8 cellular contexts compared by ENCODE assay signal in the genomic region with DNA sequence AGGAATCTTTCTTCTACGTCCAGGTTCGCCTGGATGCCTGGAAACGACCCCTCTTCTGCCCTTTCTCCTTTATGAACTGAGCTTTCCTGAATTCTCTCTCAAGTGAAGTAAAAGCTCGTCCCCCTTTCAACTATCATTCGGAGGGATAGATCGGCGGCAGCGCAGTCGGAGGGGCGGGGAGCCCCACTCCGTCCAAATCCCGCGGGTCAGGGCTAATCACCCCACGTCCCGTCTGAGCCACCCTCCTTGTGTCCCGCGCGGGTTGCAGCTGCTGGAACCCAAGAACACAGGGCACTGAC. TPM values are rescaled to one million over a fixed set of nuclear protein-coding genes. Genes with fewer than 3 reads are reported as not detected.
DNase-seq lines count a peak whose midpoint lies in the region; ATAC-seq, FAIRE-seq and TF ChIP-seq lines count a peak whose summit lies in the region.

No MANE protein-coding gene starts in this region.

- H2BK15ac ChIP-seq in mesendoderm (replicated peaks; ENCODE audit: low read depth), result no peak overlapping the region

- H3K23ac ChIP-seq in mesendoderm (ENCODE audit: low read length), result no peak overlapping the region

- no CpG with 5 or more reads among the region's 18 CpGs for WGBS in mesendoderm (ENCODE audit: extremely low coverage, insufficient coverage, low lambda C conversion rate)

- peak overlapping the region; percentile 95 for H3K9ac ChIP-seq in mesendoderm (ENCODE audit: low read length)

- FAIRE-seq in bronchial epithelial cell (lab: Jason Lieb, UNC) (no peak), GM12892 (lab: Jason Lieb, UNC) (no peak)

- no peaks in the 10 kb centered on the region for H3K27me3 ChIP-seq in bronchial epithelial cell (ENCODE audit: control insufficient read depth, insufficient read depth, low read length)
- no peaks in the 10 kb centered on the region for H3K27me3 ChIP-seq in mesendoderm (ENCODE audit: insufficient read depth, low read length, poor library complexity)
- H3K27me3 ChIP-seq in uterus, result no peaks in the 10 kb centered on the region

- no peaks in the 10 kb centered on the region for H3K79me1 ChIP-seq in mesendoderm (ENCODE audit: low read length)

- H4K5ac ChIP-seq in mesendoderm (ENCODE audit: low read length), result no peak overlapping the region

- H3K56ac ChIP-seq in mesendoderm (ENCODE audit: low read length), result peak overlapping the region; percentile 99

- H3K27ac ChIP-seq in mesendoderm (ENCODE audit: low read depth, low read length) (peak overlapping the region; percentile 23), uterus (peak overlapping the region; percentile 90 to 91)

- no peaks in the 10 kb centered on the region for H3K9me3 ChIP-seq in uterus

- ATAC-seq in GM19351 (IDR thresholded peaks at IDR 0.05; ENCODE audit: unreplicated experiment), result peak; percentile 26
- peak; percentile 1 for ATAC-seq in HG03558 (IDR thresholded peaks at IDR 0.05; ENCODE audit: extremely low read depth, unreplicated experiment)
- no peak for ATAC-seq in GM18907 (IDR thresholded peaks at IDR 0.05; ENCODE audit: unreplicated experiment)

- no peak for TF ChIP-seq POLR2A in uterus (IDR thresholded peaks at IDR 0.05)
- TF ChIP-seq POLR2A in GM12892 (IDR thresholded peaks at IDR 0.05; ENCODE audit: low read depth, low read length), result no peak

- H2BK120ac ChIP-seq in mesendoderm (ENCODE audit: low read depth, low read length), result no peak overlapping the region

- DNase-seq in bronchial epithelial cell (ENCODE audit: low read depth) (no peak), mesendoderm (no peak), uterus (no peak), MV-4-11 (lab: John Stamatoyannopoulos, UW) (no peak), GM12892 (ENCODE audit: insufficient read length) (no peak)

- H3K18ac ChIP-seq in mesendoderm (ENCODE audit: low read length), result no peak overlapping the region

- intact Hi-C loops in uterus (cut with DNase I; ENCODE audit: low total_unique reads), result no loop called here

- TF ChIP-seq CTCF in bronchial epithelial cell (IDR thresholded peaks at IDR 0.05; ENCODE audit: insufficient read depth, low read length, severe bottlenecking) (no peak), uterus (IDR thresholded peaks at IDR 0.05) (no peak)

- no peak overlapping the region for H2BK5ac ChIP-seq in mesendoderm (ENCODE audit: low read length)

- H3K36me3 ChIP-seq in bronchial epithelial cell (ENCODE audit: control insufficient read depth, insufficient read depth, low read length), result no peaks in the 10 kb centered on the region
- H3K36me3 ChIP-seq in mesendoderm (ENCODE audit: control insufficient read depth, insufficient read depth, low read length), result no peaks in the 10 kb centered on the region
- no peaks in the 10 kb centered on the region for H3K36me3 ChIP-seq in uterus

- no peaks in the 10 kb centered on the region for H3K79me2 ChIP-seq in mesendoderm (ENCODE audit: control insufficient read depth, insufficient read depth, low read length)

- no peak overlapping the region for H3K4ac ChIP-seq in mesendoderm (ENCODE audit: low read depth, low read length)

- peak overlapping the region; percentile 77 for H3K4me2 ChIP-seq in mesendoderm (ENCODE audit: low read length)

- H3K4me3 ChIP-seq in bronchial epithelial cell (ENCODE audit: low read depth, low read length) (peak overlapping the region; percentile 85), mesendoderm (ENCODE audit: low read length) (peak overlapping the region; percentile 94), uterus (peak overlapping the region; percentile 59 to 93)

- H2AK5ac ChIP-seq in mesendoderm (ENCODE audit: low read length), result no peak overlapping the region

- H4K8ac ChIP-seq in mesendoderm (ENCODE audit: low read depth, low read length), result no peak overlapping the region

- peaks cover 2% of the 10 kb centered on the region for H3K4me1 ChIP-seq in mesendoderm (ENCODE audit: control insufficient read depth, low read depth, low read length)
- H3K4me1 ChIP-seq in uterus, result no peaks in the 10 kb centered on the region

RNA-seq across cellular contexts. Expression of a gene that starts 0.4 kb away (rescaled TPM):
- 0.26 and 0.64 TPM in 2 replicates for total RNA-seq in bronchial epithelial cell
- 0.55 TPM for polyA plus RNA-seq in mesendoderm (2013, experiment 1 of 2)
- 0.45 TPM for polyA plus RNA-seq in mesendoderm (2013, experiment 2 of 2)
- total RNA-seq in uterus, result 1 to 10 TPM in 2 of 4 donors, under 1 TPM in 1, not detected in 1; 0.55 to 6.8 (median 1.5) TPM
- 0.68 TPM for polyA plus RNA-seq in GM12892 (2012; ENCODE audit: missing spikeins)

RNA-seq across cellular contexts. Expression of a gene that starts 0.7 kb away (rescaled TPM):
- total RNA-seq in bronchial epithelial cell (4.2 and 6.1 TPM in 2 replicates), uterus (10 to 100 TPM; 11.3 to 25.9 (median 17.1) TPM)
- polyA plus RNA-seq in mesendoderm (2013, experiment 1 of 2), result 2.0 TPM
- 2.0 TPM for polyA plus RNA-seq in mesendoderm (2013, experiment 2 of 2)
- polyA plus RNA-seq in GM12892 (2012; ENCODE audit: missing spikeins), result 1.9 TPM
